ENCODE assay signal across 35 cellular contexts in genomic region chr20:44802702-44803101, GRCh38. TPM values are rescaled to one million over a fixed set of nuclear protein-coding genes. Genes with fewer than 3 reads are reported as not detected.
"Had no signal": no experiment of that assay in that cellular context is flagged by ENCODE, and none has a peak within 500 bp of the region (broad histone marks: within the 10 kb centered on the region; RNA-seq: fewer than 3 reads in every experiment).

No MANE protein-coding gene starts in this region.

- H3K27ac ChIP-seq: adrenal gland, brain microvascular endothelial cell, breast epithelium, VCaP had no signal

- H3K27ac Mint-ChIP-seq: activated B cell treated with CpG ODN at 0.5 μM for 24 hours; activated CD4-positive, alpha-beta memory T cell treated with anti-CD3 and anti-CD28 coated beads for 36 hours; activated CD4-positive, alpha-beta T cell treated with anti-CD3 and anti-CD28 coated beads, Interleukin-2, amount 10 ng/mL, durations not matched to agents 24 days and 14 days; activated CD8-positive, alpha-beta T cell treated with anti-CD3 and anti-CD28 coated beads for 36 hours; activated naive CD4-positive, alpha-beta T cell treated with anti-CD3 and anti-CD28 coated beads for 36 hours; activated naive CD8-positive, alpha-beta T cell treated with anti-CD3 and anti-CD28 coated beads for 36 hours; activated T-cell treated with anti-CD3 and anti-CD28 coated beads, Interleukin-2, amount 50 U/mL, for 72 hours; activated T-helper 1 cell treated with anti-CD3 and anti-CD28 coated beads, Interleukin-12 subunit alpha, Interleukin-12 subunit beta, Interleukin-2, Interleukin-4 antibody, amounts not matched to agents 30 ng/mL and 10 ng/mL and 1 ng/mL, durations not matched to agents 14 hours and 24 hours and 36 hours; activated T-helper 17 cell treated with anti-CD3 and anti-CD28 coated beads, Interleukin-2, amount 50 U/mL, for 72 hours; T-cell; T-helper 17 cell had no signal

- H3K4me1 ChIP-seq: adrenal gland, breast epithelium had no signal

- H3K9me3 Mint-ChIP-seq: activated B cell treated with CpG ODN at 0.5 μM for 24 hours; activated CD4-positive, alpha-beta memory T cell treated with anti-CD3 and anti-CD28 coated beads for 36 hours; activated CD4-positive, alpha-beta T cell treated with anti-CD3 and anti-CD28 coated beads, Interleukin-2, amount 10 ng/mL, durations not matched to agents 24 days and 14 days; activated CD8-positive, alpha-beta T cell treated with anti-CD3 and anti-CD28 coated beads for 36 hours; activated naive CD4-positive, alpha-beta T cell treated with anti-CD3 and anti-CD28 coated beads for 36 hours; activated naive CD4-positive, alpha-beta T cell treated with anti-CD3 and anti-CD28 coated beads, Interleukin-2, amount 50 U/mL, for 72 hours; activated naive CD8-positive, alpha-beta T cell treated with anti-CD3 and anti-CD28 coated beads for 36 hours; activated T-cell treated with anti-CD3 and anti-CD28 coated beads, Interleukin-2, amount 50 U/mL, for 4 hours; activated T-cell treated with anti-CD3 and anti-CD28 coated beads, Interleukin-2, amount 50 U/mL, for 72 hours; activated T-helper 1 cell treated with anti-CD3 and anti-CD28 coated beads, Interleukin-12 subunit alpha, Interleukin-12 subunit beta, Interleukin-2, Interleukin-4 antibody, amounts not matched to agents 30 ng/mL and 10 ng/mL and 1 ng/mL, durations not matched to agents 14 hours and 24 hours and 36 hours; activated T-helper 17 cell treated with anti-CD3 and anti-CD28 coated beads, Interleukin-2, amount 50 U/mL, for 72 hours; T-cell had no signal

- FAIRE-seq: TTC549 had no signal

- H3K4me3 ChIP-seq: adrenal gland, breast epithelium had no signal

- H3K4me1 Mint-ChIP-seq: activated B cell treated with CpG ODN at 0.5 μM for 24 hours; activated CD4-positive, alpha-beta T cell treated with anti-CD3 and anti-CD28 coated beads, Interleukin-2, amount 10 ng/mL, durations not matched to agents 24 days and 14 days; activated naive CD8-positive, alpha-beta T cell treated with anti-CD3 and anti-CD28 coated beads for 36 hours; activated T-helper 17 cell treated with anti-CD3 and anti-CD28 coated beads, Interleukin-2, amount 50 U/mL, for 72 hours; T-cell; T-helper 17 cell had no signal

- ATAC-seq: activated CD8-positive, alpha-beta T cell treated with anti-CD3 and anti-CD28 coated beads for 36 hours; activated naive CD4-positive, alpha-beta T cell treated with anti-CD3 and anti-CD28 coated beads, Interleukin-2, amount 50 U/mL, for 72 hours; activated T-cell treated with anti-CD3 and anti-CD28 coated beads, Interleukin-2, amount 50 U/mL, for 4 hours; activated T-cell treated with anti-CD3 and anti-CD28 coated beads, Interleukin-2, amount 50 U/mL, for 72 hours; activated T-helper 17 cell treated with anti-CD3 and anti-CD28 coated beads, Interleukin-2, amount 50 U/mL, for 72 hours; T-cell; T-helper 17 cell had no signal

- H3K4me3 Mint-ChIP-seq: activated B cell treated with CpG ODN at 0.5 μM for 24 hours; activated CD4-positive, alpha-beta memory T cell treated with anti-CD3 and anti-CD28 coated beads for 36 hours; activated CD4-positive, alpha-beta T cell treated with anti-CD3 and anti-CD28 coated beads, Interleukin-2, amount 10 ng/mL, durations not matched to agents 24 days and 14 days; activated CD8-positive, alpha-beta T cell treated with anti-CD3 and anti-CD28 coated beads for 36 hours; activated naive CD4-positive, alpha-beta T cell treated with anti-CD3 and anti-CD28 coated beads for 36 hours; activated naive CD8-positive, alpha-beta T cell treated with anti-CD3 and anti-CD28 coated beads for 36 hours; activated T-cell treated with anti-CD3 and anti-CD28 coated beads, Interleukin-2, amount 50 U/mL, for 4 hours; activated T-cell treated with anti-CD3 and anti-CD28 coated beads, Interleukin-2, amount 50 U/mL, for 72 hours; activated T-helper 1 cell treated with anti-CD3 and anti-CD28 coated beads, Interleukin-12 subunit alpha, Interleukin-12 subunit beta, Interleukin-2, Interleukin-4 antibody, amounts not matched to agents 30 ng/mL and 10 ng/mL and 1 ng/mL, durations not matched to agents 14 hours and 24 hours and 36 hours; activated T-helper 17 cell treated with anti-CD3 and anti-CD28 coated beads, Interleukin-2, amount 50 U/mL, for 72 hours; T-cell; T-helper 17 cell had no signal

- H3K27me3 ChIP-seq: adrenal gland had no signal

- DNase-seq: activated B cell treated with CpG ODN at 0.5 μM for 24 hours; activated CD4-positive, alpha-beta memory T cell treated with anti-CD3 and anti-CD28 coated beads for 36 hours; activated CD4-positive, alpha-beta T cell treated with anti-CD3 and anti-CD28 coated beads for 4 hours; activated CD4-positive, alpha-beta T cell treated with anti-CD3 and anti-CD28 coated beads, Interleukin-2, amount 10 ng/mL, durations not matched to agents 24 days and 14 days; activated CD4-positive, alpha-beta T cell treated with anti-CD3 and anti-CD28 coated beads, Interleukin-2, amount 50 U/mL, for 1 hour; activated CD4-positive, alpha-beta T cell treated with anti-CD3 and anti-CD28 coated beads, Interleukin-2, amount 50 U/mL, for 4 hours; activated CD4-positive, CD25-positive, alpha-beta regulatory T cell treated with anti-CD3 and anti-CD28 coated beads, Interleukin-2, amount 50 U/mL, for 72 hours; activated CD8-positive, alpha-beta memory T cell treated with anti-CD3 and anti-CD28 coated beads, Interleukin-2, amount 50 U/mL, for 4 hours; activated CD8-positive, alpha-beta T cell treated with anti-CD3 and anti-CD28 coated beads for 36 hours; activated effector memory CD4-positive, alpha-beta T cell treated with anti-CD3 and anti-CD28 coated beads, Interleukin-2, amount 50 U/mL, for 16 hours; activated gamma-delta T cell treated with Interleukin-2 at 50 U/mL for 16 hours; activated naive CD4-positive, alpha-beta T cell; activated naive CD4-positive, alpha-beta T cell treated with anti-CD3 and anti-CD28 coated beads for 36 hours; activated naive CD4-positive, alpha-beta T cell treated with anti-CD3 and anti-CD28 coated beads, Interleukin-2, amount 50 U/mL, for 16 hours; activated naive CD8-positive, alpha-beta T cell treated with anti-CD3 and anti-CD28 coated beads for 36 hours; activated T-cell treated with anti-CD3 and anti-CD28 coated beads for 4 hours; activated T-cell treated with anti-CD3 and anti-CD28 coated beads, Interleukin-2, amount 50 U/mL, for 1 hour; activated T-cell treated with anti-CD3 and anti-CD28 coated beads, Interleukin-2, amount 50 U/mL, for 4 hours; activated T-cell treated with anti-CD3 and anti-CD28 coated beads, Interleukin-2, amount 50 U/mL, for 72 hours; adrenal gland; amniotic stem cell; aorta; brain microvascular endothelial cell; central memory CD4-positive, alpha-beta T cell; T-cell; T-helper 17 cell; T-helper 9 cell had no signal

- H3K9me3 ChIP-seq: adrenal gland, breast epithelium had no signal

- H3K36me3 ChIP-seq: adrenal gland, brain microvascular endothelial cell, breast epithelium had no signal

- H3K36me3 Mint-ChIP-seq: activated CD4-positive, alpha-beta memory T cell treated with anti-CD3 and anti-CD28 coated beads for 36 hours; activated naive CD4-positive, alpha-beta T cell treated with anti-CD3 and anti-CD28 coated beads, Interleukin-2, amount 50 U/mL, for 72 hours; activated naive CD8-positive, alpha-beta T cell treated with anti-CD3 and anti-CD28 coated beads for 36 hours; T-cell had no signal

RNA-seq across cellular contexts. Expression of gene RIMS4, which starts 7.6 kb away (rescaled TPM):
- total RNA-seq: activated B cell treated with CpG ODN at 0.5 μM for 24 hours; activated CD4-positive, alpha-beta memory T cell treated with anti-CD3 and anti-CD28 coated beads for 36 hours; activated CD4-positive, alpha-beta T cell treated with anti-CD3 and anti-CD28 coated beads, Interleukin-2, amount 10 ng/mL, durations not matched to agents 24 days and 14 days; activated CD8-positive, alpha-beta T cell treated with anti-CD3 and anti-CD28 coated beads for 36 hours; activated T-helper 1 cell treated with anti-CD3 and anti-CD28 coated beads, Interleukin-12 subunit alpha, Interleukin-12 subunit beta, Interleukin-2, Interleukin-4 antibody, amounts not matched to agents 30 ng/mL and 10 ng/mL and 1 ng/mL, durations not matched to agents 14 hours and 24 hours and 36 hours; T-helper 1 cell treated with Interleukin-12 subunit alpha and Interleukin-12 subunit beta and Interleukin-4 antibody, amounts not matched to agents 30 ng/mL and 1 ng/mL, for 36 hours; T-helper 17 cell; T-helper 2 cell treated with Interferon-gamma antibody and Interleukin-4, amounts not matched to agents 100 ng/mL and 5 ng/mL, for 36 hours had no signal

RNA-seq across cellular contexts. Expression of gene KCNK15, which starts 57.0 kb away (rescaled TPM):
- total RNA-seq: T-helper 17 cell; T-helper 2 cell treated with Interferon-gamma antibody and Interleukin-4, amounts not matched to agents 100 ng/mL and 5 ng/mL, for 36 hours had no signal
